Comparison of ENCODE assay signal across 31 cellular contexts in the genomic region with DNA sequence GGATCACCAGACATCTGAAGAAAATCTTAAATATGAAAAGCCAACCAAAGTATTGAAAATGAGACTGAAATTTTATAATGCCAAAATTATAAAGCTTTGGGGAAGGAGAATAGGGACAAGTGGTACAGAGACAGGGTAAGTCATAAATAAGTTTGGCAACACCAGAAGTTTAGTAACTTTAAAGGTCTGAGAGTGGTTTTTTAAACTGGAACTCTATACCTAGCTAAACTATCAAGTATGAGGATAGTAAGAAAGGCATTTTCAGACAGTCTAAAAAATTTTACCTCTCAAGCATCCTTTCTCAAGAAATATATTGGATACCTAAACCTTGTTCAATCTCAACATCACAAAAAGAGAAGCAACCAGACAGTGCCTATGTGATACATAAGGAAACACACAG.
"Had no signal": no experiment of that assay in that cellular context is flagged by ENCODE, and none has a peak within 500 bp of the region (broad histone marks: within the 10 kb centered on the region; RNA-seq: fewer than 3 reads in every experiment).

No MANE protein-coding gene starts in this region.

- H2AFZ ChIP-seq: neural progenitor cell, parathyroid adenoma had no signal

- H3K27me3 ChIP-seq: neural progenitor cell, ovary, spleen, suprapubic skin, testis, tibial artery, transverse colon, upper lobe of right lung, uterus had no signal

- H3K27me3 Mint-ChIP-seq: progenitor cell of endocrine pancreas; stimulated activated memory B cell treated with anti-CD40 and anti-IgM and Interleukin-4, amounts not matched to agents 10 μg/mL and 1 μg/mL and 100 μg/mL, for 72 hours; stimulated activated naive CD8-positive, alpha-beta T cell treated with anti-CD3 and anti-CD28 coated beads, Interleukin-15, amount 100 ng/mL, for 72 hours; type B pancreatic cell had no signal

- H3K36me3 ChIP-seq: ovary, uterus had no signal

- H3K9ac ChIP-seq: neural progenitor cell, parathyroid adenoma had no signal

- DNase-seq: natural killer cell; occipital lobe; ovary; posterior cingulate gyrus; psoas muscle; right cardiac atrium; spleen; stimulated activated CD4-positive, alpha-beta T cell treated with anti-CD3 and anti-CD28 coated beads, Interleukin-12 subunit alpha, Interleukin-12 subunit beta, amount 100 ng/mL, for 4 hours; stimulated activated CD4-positive, alpha-beta T cell treated with anti-CD3 and anti-CD28 coated beads, Interleukin-1b, Interleukin-23, amount 100 ng/mL, for 48 hours; stimulated activated CD4-positive, alpha-beta T cell treated with anti-CD3 and anti-CD28 coated beads, Interleukin-4, amount 100 ng/mL, for 1 hour; stimulated activated CD4-positive, alpha-beta T cell treated with anti-CD3 and anti-CD28 coated beads, Interleukin-4, amount 100 ng/mL, for 4 hours; stimulated activated CD8-positive, alpha-beta memory T cell treated with anti-CD3 and anti-CD28 coated beads, Interleukin-4, amount 100 ng/mL, for 48 hours; stimulated activated naive CD4-positive, alpha-beta T cell; stimulated activated naive CD8-positive, alpha-beta T cell treated with anti-CD3 and anti-CD28 coated beads, Interleukin-15, amount 100 ng/mL, for 72 hours; stimulated activated naive CD8-positive, alpha-beta T cell treated with anti-CD3 and anti-CD28 coated beads, Interleukin-15, Interleukin-2, amounts not matched to agents 100 U/mL and 50 U/mL, for 24 hours; substantia nigra; testis; tibial artery; transverse colon; upper lobe of right lung; uterus had no signal

- H3K4me3 Mint-ChIP-seq: natural killer cell; nephron; neural progenitor cell; stimulated activated memory B cell treated with anti-CD40 and anti-IgM and Interleukin-4, amounts not matched to agents 10 μg/mL and 1 μg/mL and 100 μg/mL, for 72 hours; stimulated activated naive CD8-positive, alpha-beta T cell treated with anti-CD3 and anti-CD28 coated beads, Interleukin-15, amount 100 ng/mL, for 72 hours; type B pancreatic cell had no signal

- H3K4me1 ChIP-seq: neural progenitor cell, parathyroid adenoma, psoas muscle, spleen, suprapubic skin, testis, tibial artery, transverse colon, upper lobe of right lung, uterus had no signal

- H3K4me3 ChIP-seq: neural progenitor cell, ovary, psoas muscle, skin epidermis, smooth muscle cell, spleen, suprapubic skin, testis, tibial artery, transverse colon, upper lobe of right lung, uterus had no signal

- H3K27ac ChIP-seq: neural progenitor cell, ovary, parathyroid adenoma, psoas muscle, skin epidermis, spleen, suprapubic skin, testis, tibial artery, transverse colon, upper lobe of right lung, uterus had no signal

- ATAC-seq: natural killer cell; psoas muscle; right cardiac atrium; sciatic nerve; stimulated activated memory B cell treated with anti-CD40 and anti-IgM and Interleukin-4, amounts not matched to agents 10 μg/mL and 1 μg/mL and 100 μg/mL, for 72 hours; stimulated activated naive CD8-positive, alpha-beta T cell treated with anti-CD3 and anti-CD28 coated beads, Interleukin-15, amount 100 ng/mL, for 72 hours; stimulated activated naive CD8-positive, alpha-beta T cell treated with anti-CD3 and anti-CD28 coated beads, Interleukin-15, Interleukin-2, amounts not matched to agents 100 U/mL and 50 U/mL, for 24 hours; upper lobe of right lung had no signal

- H3K9me3 ChIP-seq: ovary, suprapubic skin, testis, upper lobe of right lung had no signal

- H3K4me1 Mint-ChIP-seq: nephron, neural progenitor cell had no signal

- H3K4me2 ChIP-seq: neural progenitor cell, smooth muscle cell had no signal

- H3K27ac Mint-ChIP-seq: nephron; neural progenitor cell; stimulated activated memory B cell treated with anti-CD40 and anti-IgM and Interleukin-4, amounts not matched to agents 10 μg/mL and 1 μg/mL and 100 μg/mL, for 72 hours; type B pancreatic cell had no signal
